ENCODE assay signal across 21 cellular contexts in the genomic region with DNA sequence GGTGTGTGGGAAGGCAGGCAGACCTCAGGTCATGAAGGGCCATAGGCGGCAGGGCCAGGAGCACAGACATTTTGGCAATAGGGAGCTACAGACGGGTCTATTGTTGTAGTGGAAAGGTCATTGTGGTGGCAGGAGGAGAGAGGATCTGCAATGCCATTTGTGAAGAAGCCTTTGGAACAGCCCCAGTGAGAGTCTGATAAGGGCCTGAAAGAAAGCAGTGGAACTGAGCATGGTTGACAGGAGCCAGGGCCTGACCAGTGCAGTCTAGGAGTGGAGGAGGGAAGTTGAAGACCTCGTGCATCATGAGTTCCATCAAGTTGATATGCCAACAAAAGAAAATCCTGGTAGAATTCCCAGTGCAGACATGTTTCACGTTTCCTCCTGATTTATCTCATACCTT.
DNase-seq lines count a peak whose midpoint lies in the region; ATAC-seq, FAIRE-seq and TF ChIP-seq lines count a peak whose summit lies in the region.
"Had no signal": no experiment of that assay in that cellular context is flagged by ENCODE, and none has a peak within 500 bp of the region (broad histone marks: within the 10 kb centered on the region; RNA-seq: fewer than 3 reads in every experiment).

No MANE protein-coding gene starts in this region.

- H4K91ac ChIP-seq in mesenchymal stem cell (ENCODE audit: low read length) = no peak overlapping the region

- H3K79me1 ChIP-seq in mesenchymal stem cell (replicated peaks; ENCODE audit: low read length, poor library complexity, severe bottlenecking) = peaks cover 18% of the 10 kb centered on the region

- H3K27me3 ChIP-seq in A673 (replicated peaks; ENCODE audit: insufficient read depth, low read depth, low read length, poor library complexity) = no peaks in the 10 kb centered on the region
- no peaks in the 10 kb centered on the region for H3K27me3 ChIP-seq in astrocyte (ENCODE audit: insufficient read depth, low read length)
- H3K27me3 ChIP-seq in mesenchymal stem cell (ENCODE audit: control insufficient read depth in 1 of 2, insufficient read depth in 1 of 2, low read length in 2 of 2) = no peaks in the 10 kb centered on the region

- H3K27me3 Mint-ChIP-seq in Calu3 (ENCODE audit: unreplicated experiment) = no peaks in the 10 kb centered on the region
- H3K27me3 Mint-ChIP-seq in astrocyte (ENCODE audit: low read depth, unreplicated experiment) = no peaks in the 10 kb centered on the region
- H3K27me3 Mint-ChIP-seq: CD4-positive, alpha-beta T cell had no signal

- H2BK12ac ChIP-seq in mesenchymal stem cell (ENCODE audit: low read length in 2 of 2) = peak overlapping the region in 1 of 2 experiments; percentile 18

- H3K79me2 ChIP-seq in astrocyte (ENCODE audit: insufficient read depth, low read length) = peaks cover 42% of the 10 kb centered on the region

- 95% methylated on average over 4 of the region's 4 CpGs for WGBS in mesenchymal stem cell

- H3K4me3 ChIP-seq in A673 (ENCODE audit: low read depth, low read length, poor library complexity, severe bottlenecking) = no peak overlapping the region
- no peak overlapping the region for H3K4me3 ChIP-seq in astrocyte (ENCODE audit: insufficient read depth, low read depth, low read length)
- H3K4me3 ChIP-seq in mesenchymal stem cell (ENCODE audit: insufficient read depth in 1 of 2, low read depth in 1 of 2, low read length in 2 of 2) = no peak overlapping the region
- H3K4me3 ChIP-seq: SK-N-MC had no signal

- POLR2A ChIA-PET in A673 (lab: Charles Lee; ENCODE audit: low non-redundant PET) = no interaction called here

- H2BK15ac ChIP-seq in mesenchymal stem cell (ENCODE audit: low read depth, poor library complexity, severe bottlenecking) = no peak overlapping the region

- ATAC-seq in GM19023 (IDR thresholded peaks at IDR 0.05; ENCODE audit: unreplicated experiment) = no peak

- H3K4me2 ChIP-seq in astrocyte (ENCODE audit: low read length) (no peak overlapping the region), mesenchymal stem cell (ENCODE audit: low read length, poor library complexity, severe bottlenecking) (no peak overlapping the region)

- FAIRE-seq in astrocyte (lab: Jason Lieb, UNC) = no peak
- FAIRE-seq: GM12891 had no signal

- H3K4ac ChIP-seq in mesenchymal stem cell (ENCODE audit: low read depth in 1 of 2, low read length in 2 of 2) = no peak overlapping the region

- no peak overlapping the region for H3K4me3 Mint-ChIP-seq in Calu3 (ENCODE audit: low read depth, unreplicated experiment)
- H3K4me3 Mint-ChIP-seq in astrocyte (ENCODE audit: unreplicated experiment) = no peak overlapping the region
- H3K4me3 Mint-ChIP-seq: CD4-positive, alpha-beta T cell had no signal

- no peak overlapping the region for H3K27ac ChIP-seq in A673 (ENCODE audit: low read depth, low read length, poor library complexity, severe bottlenecking)
- H3K27ac ChIP-seq in astrocyte (ENCODE audit: low read depth, low read length) = no peak overlapping the region
- no peak overlapping the region for H3K27ac ChIP-seq in mesenchymal stem cell (ENCODE audit: low read length, poor library complexity, severe bottlenecking)
- H3K27ac ChIP-seq: SK-N-MC had no signal

- no peak overlapping the region for H2AFZ ChIP-seq in astrocyte (ENCODE audit: low read depth, low read length)
- no peak overlapping the region for H2AFZ ChIP-seq in mesenchymal stem cell (ENCODE audit: low read depth, low read length)

- H4K8ac ChIP-seq in mesenchymal stem cell (ENCODE audit: low read length) = no peak overlapping the region

- no peak overlapping the region for H3K23ac ChIP-seq in mesenchymal stem cell (ENCODE audit: low read length in 2 of 2)

- H3K4me1 ChIP-seq in A673 (ENCODE audit: insufficient read depth, low read length, poor library complexity, severe bottlenecking) = no peaks in the 10 kb centered on the region
- H3K4me1 ChIP-seq in astrocyte (ENCODE audit: insufficient read depth, low read length) = peaks cover 50% of the 10 kb centered on the region
- H3K4me1 ChIP-seq in mesenchymal stem cell (ENCODE audit: control insufficient read depth, insufficient read depth, low read depth, low read length) = peaks cover 45% of the 10 kb centered on the region

- BruUV-seq in A673 (replicated peaks; lab: Mats Ljungman, UMichigan) (TSS peak; percentile 11), Calu3 (replicated peaks; lab: Mats Ljungman, UMichigan) (TSS peak; percentile 6)

- H2AK5ac ChIP-seq in mesenchymal stem cell (ENCODE audit: low read length, severe bottlenecking) = peak overlapping the region; percentile 37

- TF ChIP-seq CTCF in A673 (conservative IDR thresholded peaks at IDR 0.05; ENCODE audit: low read depth, low read length) (no peak), Calu3 (IDR thresholded peaks at IDR 0.05; ENCODE audit: unreplicated experiment) (no peak), astrocyte (IDR thresholded peaks at IDR 0.05; ENCODE audit: insufficient read depth, low read depth, low read length) (no peak)

- no peaks in the 10 kb centered on the region for H4K20me1 ChIP-seq in astrocyte (ENCODE audit: insufficient read depth, low read length)

- CTCF ChIA-PET in A673 (lab: Charles Lee) (interaction anchor here (0.5 kb wide), 1 partner anchor 36 kb away, joined by 11 read pairs; no protein-coding TSS in a partner anchor), Calu3 (lab: Charles Lee) (no interaction called here)

- H3K9me3 ChIP-seq in A673 (ENCODE audit: low read depth, low read length, poor library complexity, severe bottlenecking) (no peaks in the 10 kb centered on the region), astrocyte (ENCODE audit: insufficient read depth, low read depth, low read length) (no peaks in the 10 kb centered on the region), mesenchymal stem cell (ENCODE audit: control insufficient read depth, low read length) (no peaks in the 10 kb centered on the region)

- no peak overlapping the region for H3K14ac ChIP-seq in mesenchymal stem cell (ENCODE audit: low read length in 2 of 2)

- no peak overlapping the region for H3K18ac ChIP-seq in mesenchymal stem cell (ENCODE audit: low read depth in 1 of 2, low read length in 2 of 2)

- intact Hi-C loops in A673 (cut with micrococcal nuclease; ENCODE audit: unreplicated experiment) = no loop called here
- intact Hi-C loops in Calu3 (cut with micrococcal nuclease; ENCODE audit: unreplicated experiment) = no loop called here

- peaks cover 27% of the 10 kb centered on the region for H3K4me1 Mint-ChIP-seq in Calu3 (ENCODE audit: low read depth, unreplicated experiment)
- H3K4me1 Mint-ChIP-seq in astrocyte (ENCODE audit: low read depth, unreplicated experiment) = peaks cover 82% of the 10 kb centered on the region

- no peaks in the 10 kb centered on the region for H3K9me3 Mint-ChIP-seq in Calu3 (ENCODE audit: low read depth, unreplicated experiment)
- H3K9me3 Mint-ChIP-seq in astrocyte (ENCODE audit: unreplicated experiment) = no peaks in the 10 kb centered on the region
- H3K9me3 Mint-ChIP-seq: CD4-positive, alpha-beta T cell had no signal

- DNase-seq in A673 (ENCODE audit: low spot score) (no peak), Calu3 (no peak), astrocyte (ENCODE audit: low read depth) (no peak), mesenchymal stem cell (no peak)
- DNase-seq in activated CD4-positive, CD25-positive, alpha-beta regulatory T cell treated with anti-CD3 and anti-CD28 coated beads, Interleukin-2, amount 50 U/mL, for 72 hours = no peak
- DNase-seq in effector CD8-positive, alpha-beta T cell (lab: John Stamatoyannopoulos, UW) = no peak
- DNase-seq: CD4-positive, alpha-beta T cell; COR-L47; DMS 273 treated with DMSO at 0.1 percent for 48 hours; DND-41; GOT3; MM.1S; NCI-H1048; NCI-H1417 treated with DMSO at 0.1 percent for 48 hours; NCI-H187; NCI-H446; NCI-H526; SHP77 treated with DMSO at 0.1 percent for 48 hours had no signal

- H3K27ac Mint-ChIP-seq in Calu3 (ENCODE audit: unreplicated experiment) = peak overlapping the region; percentile 10
- H3K27ac Mint-ChIP-seq in astrocyte (ENCODE audit: unreplicated experiment) = peak overlapping the region; percentile 71
- H3K27ac Mint-ChIP-seq: CD4-positive, alpha-beta T cell had no signal

- H3K36me3 Mint-ChIP-seq in Calu3 (ENCODE audit: insufficient read depth, unreplicated experiment) (peaks cover 21% of the 10 kb centered on the region), astrocyte (ENCODE audit: low read depth, unreplicated experiment) (peaks cover 33% of the 10 kb centered on the region)

- H3K9ac ChIP-seq in astrocyte (ENCODE audit: low read length) (no peak overlapping the region), mesenchymal stem cell (ENCODE audit: low read length) (no peak overlapping the region)

- peaks cover 36% of the 10 kb centered on the region for H3K36me3 ChIP-seq in A673 (ENCODE audit: insufficient read depth, low read length, poor library complexity, severe bottlenecking)
- H3K36me3 ChIP-seq in astrocyte (ENCODE audit: insufficient read depth, low read length) = peaks cover 7% of the 10 kb centered on the region
- peaks cover 11 to 36% of the 10 kb centered on the region in 2 experiments for H3K36me3 ChIP-seq in mesenchymal stem cell (ENCODE audit: control insufficient read depth in 1 of 2, insufficient read depth in 2 of 2, low read depth in 1 of 2, low read length in 2 of 2)

- no peak overlapping the region for H2BK5ac ChIP-seq in mesenchymal stem cell (ENCODE audit: low read depth, low read length, poor library complexity, severe bottlenecking)

- H2BK120ac ChIP-seq in mesenchymal stem cell (ENCODE audit: low read depth, low read length) = no peak overlapping the region
